ENCODE assay signal across 15 cellular contexts in the genomic region with DNA sequence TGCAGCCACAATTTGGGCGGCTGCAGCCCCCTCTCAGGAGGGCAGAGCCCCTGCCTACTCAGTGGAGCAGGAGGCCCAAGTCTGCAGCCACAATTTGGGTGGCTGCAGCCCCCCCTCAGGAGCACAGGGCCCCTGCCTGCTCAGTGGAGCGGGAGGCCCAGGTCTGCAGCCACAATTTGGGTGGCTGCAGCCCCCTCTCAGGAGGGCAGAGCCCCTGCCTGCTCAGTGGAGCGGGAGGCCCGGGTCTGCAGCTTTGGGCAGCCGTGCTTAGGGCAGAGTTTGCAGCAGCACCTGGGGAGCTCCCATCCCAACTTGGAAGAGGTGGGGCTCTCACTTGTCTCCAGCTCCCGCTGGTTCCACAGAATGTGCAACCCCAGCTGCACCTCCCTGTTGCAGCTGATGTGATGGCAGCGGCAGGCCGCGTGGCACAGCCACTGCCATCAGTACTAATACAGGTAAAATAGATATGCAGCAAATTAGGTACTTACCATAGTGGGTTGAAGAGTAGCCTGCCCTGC.
A peak's percentile ranks its signal among the peaks of the same experiment; 100 is the strongest.
DNase-seq lines count a peak whose midpoint lies in the region; ATAC-seq and TF ChIP-seq lines count a peak whose summit lies in the region.
"Had no signal": no experiment of that assay in that cellular context is flagged by ENCODE, and none has a peak within 500 bp of the region (broad histone marks: within the 10 kb centered on the region; RNA-seq: fewer than 3 reads in every experiment).

No MANE protein-coding gene starts in this region.

- H3K9me3 Mint-ChIP-seq in CD14-positive monocyte (peaks cover 0 to 14% (median 8%) of the 10 kb centered on the region in 7 donors), endothelial cell (ENCODE audit: unreplicated experiment) (no peaks in the 10 kb centered on the region), neural progenitor cell (no peaks in the 10 kb centered on the region)
- H3K9me3 Mint-ChIP-seq: activated naive CD4-positive, alpha-beta T cell treated with anti-CD3 and anti-CD28 coated beads, Interleukin-2, amount 50 U/mL, for 24 hours; IgD-negative memory B cell; memory B cell; naive thymus-derived CD8-positive, alpha-beta T cell had no signal

- intact Hi-C loops in CD14-positive monocyte (cut with micrococcal nuclease) (no loop called here), sigmoid colon (cut with DNase I) (loop anchor here (5.0 to 10.0 kb wide), 3 partner anchors 100 to 583 kb away; a partner anchor contains a TSS)

- H3K36me3 Mint-ChIP-seq in CD14-positive monocyte (no peaks in the 10 kb centered on the region), endothelial cell (ENCODE audit: low read depth, unreplicated experiment) (no peaks in the 10 kb centered on the region), neural progenitor cell (no peaks in the 10 kb centered on the region)
- H3K36me3 Mint-ChIP-seq: activated naive CD4-positive, alpha-beta T cell treated with anti-CD3 and anti-CD28 coated beads, Interleukin-2, amount 50 U/mL, for 24 hours; CD4-positive, alpha-beta memory T cell; IgD-negative memory B cell; memory B cell; naive thymus-derived CD8-positive, alpha-beta T cell had no signal

- H3K4me3 Mint-ChIP-seq in CD14-positive monocyte, result no peak overlapping the region
- no peak overlapping the region for H3K4me3 Mint-ChIP-seq in endothelial cell (ENCODE audit: unreplicated experiment)
- no peak overlapping the region for H3K4me3 Mint-ChIP-seq in neural progenitor cell
- H3K4me3 Mint-ChIP-seq: activated naive CD4-positive, alpha-beta T cell treated with anti-CD3 and anti-CD28 coated beads, Interleukin-2, amount 50 U/mL, for 24 hours; IgD-negative memory B cell; memory B cell; naive thymus-derived CD8-positive, alpha-beta T cell had no signal

- H4K20me1 ChIP-seq in Karpas-422 (ENCODE audit: insufficient read depth, low read depth, low read length) (no peaks in the 10 kb centered on the region), neural progenitor cell (ENCODE audit: low read depth) (no peaks in the 10 kb centered on the region)

- H3K27ac ChIP-seq in RWPE2 (ENCODE audit: poor library complexity, severe bottlenecking) (peak overlapping the region; percentile 93), sigmoid colon (no peak overlapping the region), Karpas-422 (ENCODE audit: low read length) (no peak overlapping the region), neural progenitor cell (no peak overlapping the region)
- H3K27ac ChIP-seq: hepatocyte had no signal

- H3K4me1 ChIP-seq in RWPE2 (ENCODE audit: insufficient read depth, poor library complexity, severe bottlenecking) (peaks cover 35% of the 10 kb centered on the region), sigmoid colon (no peaks in the 10 kb centered on the region), Karpas-422 (ENCODE audit: low read length) (peaks cover 15% of the 10 kb centered on the region), neural progenitor cell (no peaks in the 10 kb centered on the region)

- no peaks in the 10 kb centered on the region for H3K9me2 ChIP-seq in Karpas-422 (replicated peaks; ENCODE audit: insufficient read depth, low read length)

- H3K27me3 Mint-ChIP-seq in CD14-positive monocyte (ENCODE audit: low read depth in 3 of 3) (peaks cover 29 to 35% (median 33%) of the 10 kb centered on the region in 3 donors), endothelial cell (ENCODE audit: unreplicated experiment) (peaks cover 5% of the 10 kb centered on the region), neural progenitor cell (ENCODE audit: insufficient read depth, low read depth) (peaks cover 6% of the 10 kb centered on the region)

- WGBS in sigmoid colon, 2 donors, result 91 to 92% methylated on average over 9 of the region's 9 CpGs

- TF ChIP-seq POLR2A in sigmoid colon (IDR thresholded peaks at IDR 0.05), result no peak

- H3K9me3 ChIP-seq in RWPE2 (ENCODE audit: severe bottlenecking) (no peaks in the 10 kb centered on the region), sigmoid colon (no peaks in the 10 kb centered on the region), Karpas-422 (ENCODE audit: low read length) (no peaks in the 10 kb centered on the region), neural progenitor cell (ENCODE audit: low read depth) (no peaks in the 10 kb centered on the region)

- H3K4me3 ChIP-seq in RWPE2 (ENCODE audit: severe bottlenecking), result no peak overlapping the region
- H3K4me3 ChIP-seq in sigmoid colon, result no peak overlapping the region
- no peak overlapping the region for H3K4me3 ChIP-seq in Karpas-422 (ENCODE audit: low read length)
- no peak overlapping the region for H3K4me3 ChIP-seq in neural progenitor cell
- H3K4me3 ChIP-seq: hepatocyte had no signal

- H3K4me1 Mint-ChIP-seq in CD14-positive monocyte (peaks cover 17% of the 10 kb centered on the region), endothelial cell (ENCODE audit: unreplicated experiment) (no peaks in the 10 kb centered on the region), neural progenitor cell (peaks cover 4% of the 10 kb centered on the region)
- H3K4me1 Mint-ChIP-seq: IgD-negative memory B cell had no signal

- TF ChIP-seq CTCF in CD14-positive monocyte (IDR thresholded peaks at IDR 0.05), result no peak
- TF ChIP-seq CTCF in RWPE2 (IDR thresholded peaks at IDR 0.05; ENCODE audit: poor library complexity, severe bottlenecking), result no peak
- no peak for TF ChIP-seq CTCF in endothelial cell (IDR thresholded peaks at IDR 0.05; ENCODE audit: unreplicated experiment)
- no peak for TF ChIP-seq CTCF in sigmoid colon (IDR thresholded peaks at IDR 0.05)
- TF ChIP-seq CTCF in neural progenitor cell (IDR thresholded peaks at IDR 0.05), result no peak

- no peak overlapping the region for H2AFZ ChIP-seq in Karpas-422 (ENCODE audit: low read length)
- H2AFZ ChIP-seq in neural progenitor cell (replicated peaks), result no peak overlapping the region
- H2AFZ ChIP-seq: hepatocyte had no signal

- no peak for TF ChIP-seq EP300 in sigmoid colon (IDR thresholded peaks at IDR 0.05)

- peak overlapping the region in 1 of 7 donors; percentile 45 for H3K27ac Mint-ChIP-seq in CD14-positive monocyte
- no peak overlapping the region for H3K27ac Mint-ChIP-seq in endothelial cell (ENCODE audit: unreplicated experiment)
- H3K27ac Mint-ChIP-seq in neural progenitor cell, result no peak overlapping the region
- H3K27ac Mint-ChIP-seq: activated naive CD4-positive, alpha-beta T cell treated with anti-CD3 and anti-CD28 coated beads, Interleukin-2, amount 50 U/mL, for 24 hours; IgD-negative memory B cell; memory B cell; naive thymus-derived CD8-positive, alpha-beta T cell had no signal

- H3K27me3 ChIP-seq in RWPE2 (ENCODE audit: insufficient read depth, poor library complexity, severe bottlenecking) (no peaks in the 10 kb centered on the region), sigmoid colon (no peaks in the 10 kb centered on the region), Karpas-422 (ENCODE audit: low read length) (no peaks in the 10 kb centered on the region), neural progenitor cell (no peaks in the 10 kb centered on the region)
- H3K27me3 ChIP-seq: hepatocyte had no signal

- H3K36me3 ChIP-seq in RWPE2 (ENCODE audit: low read depth) (no peaks in the 10 kb centered on the region), sigmoid colon (no peaks in the 10 kb centered on the region), Karpas-422 (ENCODE audit: insufficient read depth, low read length) (no peaks in the 10 kb centered on the region), neural progenitor cell (no peaks in the 10 kb centered on the region)

- no peaks in the 10 kb centered on the region for H3K79me2 ChIP-seq in Karpas-422 (ENCODE audit: low read length)
- no peaks in the 10 kb centered on the region for H3K79me2 ChIP-seq in neural progenitor cell (ENCODE audit: low read depth)
- H3K79me2 ChIP-seq: hepatocyte had no signal

- ATAC-seq in RWPE2 (ENCODE audit: low read depth), result no peak
- ATAC-seq: naive thymus-derived CD8-positive, alpha-beta T cell had no signal

- H3K4me2 ChIP-seq in Karpas-422 (ENCODE audit: low read depth, low read length, poor library complexity, severe bottlenecking), result no peak overlapping the region
- H3K4me2 ChIP-seq in neural progenitor cell, result no peak overlapping the region
- H3K4me2 ChIP-seq: hepatocyte had no signal

- H3F3A ChIP-seq in neural progenitor cell (ENCODE audit: low read depth), result no peaks in the 10 kb centered on the region

- DNase-seq in CD14-positive monocyte (ENCODE audit: low spot score) (peak; percentile 19), RWPE2 (ENCODE audit: low spot score) (no peak), endothelial cell (ENCODE audit: low spot score) (peak; percentile 1), sigmoid colon (peak; percentile 17), NCI-H2227 (lab: John Stamatoyannopoulos, UW; ENCODE audit: unreplicated experiment) (no peak), Karpas-422 (no peak), neural progenitor cell (ENCODE audit: low spot score) (no peak), NCI-H2171 (lab: John Stamatoyannopoulos, UW) (no peak)
- DNase-seq: CD4-positive, alpha-beta memory T cell; NK-92 treated with Interleukin-12 subunit alpha and Interleukin-12 subunit beta, amount 100 ng/mL, for 24 hours had no signal

- H3K9ac ChIP-seq in Karpas-422 (ENCODE audit: low read length), result no peak overlapping the region
- H3K9ac ChIP-seq in neural progenitor cell, result no peak overlapping the region

Comparison
In these comparisons a context has a peak if more than half of its experiments do, and no peak if none do; other contexts are left out.
1. DNase-seq: peak in CD14-positive monocyte (single experiment), endothelial cell (single experiment) and sigmoid colon (single experiment); none in RWPE2 (single experiment), NCI-H2227 (single experiment), Karpas-422 (single experiment), neural progenitor cell (single experiment) and NCI-H2171 (single experiment).